3 cellular contexts compared by ENCODE assay signal in genomic region chr15:33912326-33912725, GRCh38.
TF ChIP-seq lines count a peak whose summit lies in the region.

No MANE protein-coding gene starts in this region.

TF ChIP-seq in liver, 16 proteins besides CTCF, POLR2A, EP300 and RAD21:
- TF ChIP-seq HNF4A (conservative IDR thresholded peaks at IDR 0.05) (peak; percentile 59 to 80), FOXA1 (IDR thresholded peaks at IDR 0.05) (no peak)

TF ChIP-seq in HepG2, 621 proteins besides CTCF, POLR2A, EP300 and RAD21:
- TF ChIP-seq, protein P1, sequence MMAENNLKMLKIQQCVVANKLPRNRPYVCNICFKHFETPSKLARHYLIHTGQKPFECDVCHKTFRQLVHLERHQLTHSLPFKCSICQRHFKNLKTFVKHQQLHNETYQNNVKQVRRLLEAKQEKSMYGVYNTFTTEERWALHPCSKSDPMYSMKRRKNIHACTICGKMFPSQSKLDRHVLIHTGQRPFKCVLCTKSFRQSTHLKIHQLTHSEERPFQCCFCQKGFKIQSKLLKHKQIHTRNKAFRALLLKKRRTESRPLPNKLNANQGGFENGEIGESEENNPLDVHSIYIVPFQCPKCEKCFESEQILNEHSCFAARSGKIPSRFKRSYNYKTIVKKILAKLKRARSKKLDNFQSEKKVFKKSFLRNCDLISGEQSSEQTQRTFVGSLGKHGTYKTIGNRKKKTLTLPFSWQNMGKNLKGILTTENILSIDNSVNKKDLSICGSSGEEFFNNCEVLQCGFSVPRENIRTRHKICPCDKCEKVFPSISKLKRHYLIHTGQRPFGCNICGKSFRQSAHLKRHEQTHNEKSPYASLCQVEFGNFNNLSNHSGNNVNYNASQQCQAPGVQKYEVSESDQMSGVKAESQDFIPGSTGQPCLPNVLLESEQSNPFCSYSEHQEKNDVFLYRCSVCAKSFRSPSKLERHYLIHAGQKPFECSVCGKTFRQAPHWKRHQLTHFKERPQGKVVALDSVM (CRISPR knock-in tag; IDR thresholded peaks at IDR 0.05): no peak
- TF ChIP-seq, protein P2, sequence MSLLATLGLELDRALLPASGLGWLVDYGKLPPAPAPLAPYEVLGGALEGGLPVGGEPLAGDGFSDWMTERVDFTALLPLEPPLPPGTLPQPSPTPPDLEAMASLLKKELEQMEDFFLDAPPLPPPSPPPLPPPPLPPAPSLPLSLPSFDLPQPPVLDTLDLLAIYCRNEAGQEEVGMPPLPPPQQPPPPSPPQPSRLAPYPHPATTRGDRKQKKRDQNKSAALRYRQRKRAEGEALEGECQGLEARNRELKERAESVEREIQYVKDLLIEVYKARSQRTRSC (CRISPR knock-in tag; IDR thresholded peaks at IDR 0.05; ENCODE audit: low read depth): no peak
- TF ChIP-seq NAIF1 (CRISPR knock-in tag; IDR thresholded peaks at IDR 0.05; ENCODE audit: borderline replicate concordance) (no peak), MAF1 (CRISPR knock-in tag; IDR thresholded peaks at IDR 0.05; ENCODE audit: borderline replicate concordance) (no peak), KIAA2018 (CRISPR knock-in tag; IDR thresholded peaks at IDR 0.05; ENCODE audit: borderline replicate concordance) (no peak), FOXA1 (IDR thresholded peaks at IDR 0.05) (no peak), FOXA1 (CRISPR knock-in tag; IDR thresholded peaks at IDR 0.05) (no peak), NFYC (CRISPR knock-in tag; IDR thresholded peaks at IDR 0.05) (no peak), ZNF768 (CRISPR knock-in tag; IDR thresholded peaks at IDR 0.05) (no peak), ZSCAN25 (CRISPR knock-in tag; IDR thresholded peaks at IDR 0.05) (no peak), CEBPG (CRISPR knock-in tag; IDR thresholded peaks at IDR 0.05) (no peak), HCFC1 (IDR thresholded peaks at IDR 0.05; ENCODE audit: low read depth, low read length) (no peak), TP53 (CRISPR knock-in tag; conservative IDR thresholded peaks at IDR 0.05) (no peak), ZBTB8A (CRISPR knock-in tag; IDR thresholded peaks at IDR 0.05; ENCODE audit: borderline replicate concordance, low read depth) (no peak), DNMT1 (CRISPR knock-in tag; IDR thresholded peaks at IDR 0.05) (no peak), RORA (CRISPR knock-in tag; IDR thresholded peaks at IDR 0.05) (no peak), ZFY (CRISPR knock-in tag; IDR thresholded peaks at IDR 0.05) (no peak), RXRB (CRISPR knock-in tag; IDR thresholded peaks at IDR 0.05; ENCODE audit: borderline replicate concordance) (no peak), PHF8 (CRISPR knock-in tag; IDR thresholded peaks at IDR 0.05) (no peak)

TF ChIP-seq in K562, 482 proteins besides CTCF, POLR2A, EP300 and RAD21:
- TF ChIP-seq SNAPC5 (CRISPR knock-in tag; IDR thresholded peaks at IDR 0.05) (no peak), BHLHE40 (IDR thresholded peaks at IDR 0.05; ENCODE audit: low read length) (no peak), HLTF (IDR thresholded peaks at IDR 0.05) (no peak), MXI1 (IDR thresholded peaks at IDR 0.05; ENCODE audit: low read depth, low read length) (no peak), ZFP36 (IDR thresholded peaks at IDR 0.05; ENCODE audit: low read depth, low read length, partially characterized antibody) (no peak), ELF2 (CRISPR knock-in tag; IDR thresholded peaks at IDR 0.05) (no peak), THRA (IDR thresholded peaks at IDR 0.05) (no peak), ZBTB49 (CRISPR knock-in tag; IDR thresholded peaks at IDR 0.05; ENCODE audit: borderline replicate concordance) (no peak), NUFIP1 (IDR thresholded peaks at IDR 0.05; ENCODE audit: partially characterized antibody) (no peak), ZC3H4 (CRISPR knock-in tag; IDR thresholded peaks at IDR 0.05; ENCODE audit: borderline replicate concordance) (no peak), EWSR1 (IDR thresholded peaks at IDR 0.05; ENCODE audit: borderline replicate concordance, low read depth, partially characterized antibody) (no peak), TAF9B (IDR thresholded peaks at IDR 0.05; ENCODE audit: partially characterized antibody) (no peak), PML (IDR thresholded peaks at IDR 0.05; ENCODE audit: low read length) (no peak), SREBF2 (CRISPR knock-in tag; IDR thresholded peaks at IDR 0.05) (no peak), SRSF9 (IDR thresholded peaks at IDR 0.05; ENCODE audit: borderline replicate concordance, low read depth, low read length) (no peak), LCOR (CRISPR knock-in tag; IDR thresholded peaks at IDR 0.05) (no peak), RBM39 (optimal IDR thresholded peaks at IDR 0.05; ENCODE audit: low read depth, low read length) (no peak)
